12 cellular contexts compared by ENCODE assay signal in genomic region chr2:230777681-230778080, GRCh38.
A peak's percentile ranks its signal among the peaks of the same experiment; 100 is the strongest.
DNase-seq lines count a peak whose midpoint lies in the region; ATAC-seq and TF ChIP-seq lines count a peak whose summit lies in the region.
"Had no signal": no experiment of that assay in that cellular context is flagged by ENCODE, and none has a peak within 500 bp of the region (broad histone marks: within the 10 kb centered on the region; RNA-seq: fewer than 3 reads in every experiment).

No MANE protein-coding gene starts in this region.

- no peak for TF ChIP-seq CTCF in PC-3 (conservative IDR thresholded peaks at IDR 0.05; ENCODE audit: low read depth, low read length)
- TF ChIP-seq CTCF in brain microvascular endothelial cell (IDR thresholded peaks at IDR 0.05; ENCODE audit: low read depth, low read length, missing control alignments) = no peak
- TF ChIP-seq CTCF in natural killer cell (IDR thresholded peaks at IDR 0.05) = no peak

- H3F3A ChIP-seq in PC-3 (ENCODE audit: low read length, unreplicated experiment) = peaks cover 6% of the 10 kb centered on the region

- H3K9me3 ChIP-seq in PC-3 (ENCODE audit: low read length) = no peaks in the 10 kb centered on the region

- H3K27ac Mint-ChIP-seq in natural killer cell = peak overlapping the region; percentile 71 to 80
- H3K27ac Mint-ChIP-seq: stimulated activated memory B cell treated with anti-CD40 and anti-IgM and Interleukin-4, amounts not matched to agents 10 μg/mL and 1 μg/mL and 100 μg/mL, for 72 hours had no signal

- peaks cover 73% of the 10 kb centered on the region for H3K4me1 ChIP-seq in PC-3 (ENCODE audit: insufficient read depth, low read length)

- peaks cover 44% of the 10 kb centered on the region for H3K36me3 ChIP-seq in PC-3 (ENCODE audit: low read depth, low read length)
- H3K36me3 ChIP-seq in brain microvascular endothelial cell (replicated peaks) = peaks cover 3% of the 10 kb centered on the region

- H3K9me3 Mint-ChIP-seq in natural killer cell = no peaks in the 10 kb centered on the region
- H3K9me3 Mint-ChIP-seq: stimulated activated memory B cell treated with anti-CD40 and anti-IgM and Interleukin-4, amounts not matched to agents 10 μg/mL and 1 μg/mL and 100 μg/mL, for 72 hours had no signal

- peak overlapping the region; percentile 16; the same call in 1 of the 2 replicates for H3K4me3 ChIP-seq in PC-3 (ENCODE audit: low read length)
- H3K4me3 ChIP-seq in brain microvascular endothelial cell (ENCODE audit: low read depth, low read length) = no peak overlapping the region

- no peaks in the 10 kb centered on the region for H3K27me3 Mint-ChIP-seq in natural killer cell (ENCODE audit: low read depth in 2 of 2)
- H3K27me3 Mint-ChIP-seq: stimulated activated memory B cell treated with anti-CD40 and anti-IgM and Interleukin-4, amounts not matched to agents 10 μg/mL and 1 μg/mL and 100 μg/mL, for 72 hours had no signal

- H2AFZ ChIP-seq in PC-3 (ENCODE audit: low read length) = no peak overlapping the region

- H3K4me1 Mint-ChIP-seq in natural killer cell = peaks cover 67 to 83% of the 10 kb centered on the region in 2 donors

- H3K36me3 Mint-ChIP-seq in natural killer cell = no peaks in the 10 kb centered on the region

- H4K20me1 ChIP-seq in PC-3 (ENCODE audit: low read length) = no peaks in the 10 kb centered on the region

- peak overlapping the region; percentile 63 for H3K9ac ChIP-seq in PC-3 (ENCODE audit: low read length)

- in situ Hi-C loops in brain microvascular endothelial cell (cut with HindIII; ENCODE audit: low pct_ligation_motif_present, low sequenced_read_pairs) = no loop called here

- H3K27ac ChIP-seq in PC-3 (ENCODE audit: low read length) = peak overlapping the region; percentile 97
- peak overlapping the region; percentile 55 for H3K27ac ChIP-seq in brain microvascular endothelial cell

- peaks cover 90% of the 10 kb centered on the region for H3K79me2 ChIP-seq in PC-3 (ENCODE audit: low read length)

- POLR2A ChIA-PET in PC-3 (lab: Charles Lee; ENCODE audit: unreplicated experiment) = interaction anchor here (0.6 kb wide), 1 partner anchor 12 kb away, joined by 8 read pairs; no protein-coding TSS in a partner anchor

- H3K4me3 Mint-ChIP-seq in natural killer cell = no peak overlapping the region
- H3K4me3 Mint-ChIP-seq: stimulated activated memory B cell treated with anti-CD40 and anti-IgM and Interleukin-4, amounts not matched to agents 10 μg/mL and 1 μg/mL and 100 μg/mL, for 72 hours had no signal

- H3K27me3 ChIP-seq in PC-3 (ENCODE audit: low read length) (no peaks in the 10 kb centered on the region), brain microvascular endothelial cell (replicated peaks) (no peaks in the 10 kb centered on the region)

- ATAC-seq in PC-3 = peak; percentile 50
- no peak for ATAC-seq in natural killer cell
- no peak for ATAC-seq in GM18498 (IDR thresholded peaks at IDR 0.05; ENCODE audit: unreplicated experiment)
- no peak for ATAC-seq in GM19328 (IDR thresholded peaks at IDR 0.05; ENCODE audit: unreplicated experiment)
- ATAC-seq: stimulated activated memory B cell treated with anti-CD40 and anti-IgM and Interleukin-4, amounts not matched to agents 10 μg/mL and 1 μg/mL and 100 μg/mL, for 72 hours had no signal

- DNase-seq in ELR (ENCODE audit: low read depth) (peak; percentile 80), PC-3 (peak; percentile 84), brain microvascular endothelial cell (no peak), natural killer cell (no peak), Kasumi-1 (lab: John Stamatoyannopoulos, UW) (no peak)
- DNase-seq: activated CD4-positive, alpha-beta T cell treated with anti-CD3 and anti-CD28 coated beads for 48 hours; kidney; NCI-H446; SIG-M5 had no signal

- peak overlapping the region; percentile 60 for H3K4me2 ChIP-seq in PC-3 (ENCODE audit: low read length)

- CTCF ChIA-PET in PC-3 (lab: Charles Lee) = no interaction called here

- no peaks in the 10 kb centered on the region for H3K9me2 ChIP-seq in PC-3 (replicated peaks; ENCODE audit: low read length)

- intact Hi-C loops in PC-3 (cut with micrococcal nuclease) (no loop called here), natural killer cell (cut with micrococcal nuclease) (no loop called here)

- no TSS peak for BruUV-seq in PC-3 (replicated peaks; lab: Mats Ljungman, UMichigan)

Comparison
In these comparisons a context has a peak if more than half of its experiments do, and no peak if none do; other contexts are left out.
1. DNase-seq: peak in ELR (single experiment) and PC-3 (single experiment); none in brain microvascular endothelial cell (single experiment), natural killer cell (single experiment) and Kasumi-1 (0 of 2).